ENCODE assay signal across 10 cellular contexts in genomic region chr2:224945134-224945533, GRCh38.
DNase-seq lines count a peak whose midpoint lies in the region; ATAC-seq and TF ChIP-seq lines count a peak whose summit lies in the region.
"Had no signal": no experiment of that assay in that cellular context is flagged by ENCODE, and none has a peak within 500 bp of the region (broad histone marks: within the 10 kb centered on the region; RNA-seq: fewer than 3 reads in every experiment).

No MANE protein-coding gene starts in this region.

- DNase-seq in left cardiac atrium: no peak
- no peak for DNase-seq in kidney tubule cell (ENCODE audit: low spot score)
- DNase-seq in iPS-NIHi11 (ENCODE audit: low spot score): no peak
- no peak for DNase-seq in NCI-H187 (lab: John Stamatoyannopoulos, UW)
- DNase-seq in uterus: no peak

- peak overlapping the region; percentile 82 to 94 (median 92) for H3K9ac ChIP-seq in BLaER1 treated with 17β-estradiol and CSF1 and Interleukin-3, amounts not matched to agents 10 nM and 100 nM
- peak overlapping the region; percentile 73 for H3K9ac ChIP-seq in OCI-LY1 (ENCODE audit: low read length)
- H3K9ac ChIP-seq: neural progenitor cell had no signal

- peaks cover 0 to 22% (median 12%) of the 10 kb centered on the region in 11 experiments; a peak in 11 of 22 replicates for H4K20me1 ChIP-seq in BLaER1 treated with 17β-estradiol and CSF1 and Interleukin-3, amounts not matched to agents 10 nM and 100 nM
- H4K20me1 ChIP-seq in OCI-LY1 (ENCODE audit: insufficient read depth, low read length): no peaks in the 10 kb centered on the region

- no peaks in the 10 kb centered on the region for H3K79me2 ChIP-seq in OCI-LY1 (ENCODE audit: insufficient read depth, low read length)

- H3K9me2 ChIP-seq in OCI-LY1 (ENCODE audit: low read depth, low read length): no peaks in the 10 kb centered on the region

- H2AFZ ChIP-seq in OCI-LY1 (ENCODE audit: low read length): no peak overlapping the region

- peaks cover 60 to 81% (median 74%) of the 10 kb centered on the region in 10 experiments for H3K4me1 ChIP-seq in BLaER1 treated with 17β-estradiol and CSF1 and Interleukin-3, amounts not matched to agents 10 nM and 100 nM
- H3K4me1 ChIP-seq in OCI-LY1 (ENCODE audit: insufficient read depth, low read length, severe bottlenecking) (peaks cover 56% of the 10 kb centered on the region), uterus (no peaks in the 10 kb centered on the region)

- H3K36me3 ChIP-seq in BLaER1 treated with 17β-estradiol and CSF1 and Interleukin-3, amounts not matched to agents 10 nM and 100 nM: peaks cover 0 to 8% (median 0%) of the 10 kb centered on the region in 11 experiments; a peak in 5 of 22 replicates
- no peaks in the 10 kb centered on the region for H3K36me3 ChIP-seq in OCI-LY1 (ENCODE audit: insufficient read depth, low read length)
- no peaks in the 10 kb centered on the region for H3K36me3 ChIP-seq in uterus
- H3K36me3 ChIP-seq: neural progenitor cell had no signal

- H3K9me3 ChIP-seq in BLaER1 treated with 17β-estradiol and CSF1 and Interleukin-3, amounts not matched to agents 10 nM and 100 nM (replicated peaks in 1 of 11): no peaks in the 10 kb centered on the region
- no peaks in the 10 kb centered on the region for H3K9me3 ChIP-seq in OCI-LY1 (ENCODE audit: low read length)
- no peaks in the 10 kb centered on the region for H3K9me3 ChIP-seq in uterus

- intact Hi-C loops in left cardiac atrium (cut with DNase I) (no loop called here), uterus (cut with DNase I; ENCODE audit: low total_unique reads) (no loop called here)

- TF ChIP-seq POLR2A in uterus (IDR thresholded peaks at IDR 0.05): no peak

- H3K27me3 ChIP-seq in BLaER1 treated with 17β-estradiol and CSF1 and Interleukin-3, amounts not matched to agents 10 nM and 100 nM: no peaks in the 10 kb centered on the region
- H3K27me3 ChIP-seq in OCI-LY1 (ENCODE audit: insufficient read depth, low read length) (no peaks in the 10 kb centered on the region), uterus (no peaks in the 10 kb centered on the region)
- H3K27me3 ChIP-seq: neural progenitor cell had no signal

- peak overlapping the region; percentile 54 to 83 (median 78) for H3K4me3 ChIP-seq in BLaER1 treated with 17β-estradiol and CSF1 and Interleukin-3, amounts not matched to agents 10 nM and 100 nM
- H3K4me3 ChIP-seq in OCI-LY1 (ENCODE audit: low read depth, low read length, poor library complexity, severe bottlenecking) (peak overlapping the region; percentile 64), uterus (no peak overlapping the region)
- H3K4me3 ChIP-seq: neural progenitor cell had no signal

- TF ChIP-seq CTCF in OCI-LY1 (IDR thresholded peaks at IDR 0.05; ENCODE audit: low read length): no peak
- no peak for TF ChIP-seq CTCF in uterus (IDR thresholded peaks at IDR 0.05)

- H3F3A ChIP-seq in OCI-LY1 (ENCODE audit: insufficient read depth, low read length): no peaks in the 10 kb centered on the region

- H3K27ac ChIP-seq in BLaER1 treated with 17β-estradiol and CSF1 and Interleukin-3, amounts not matched to agents 10 nM and 100 nM: peak overlapping the region; percentile 70 to 98 (median 95)
- H3K27ac ChIP-seq in OCI-LY1 (ENCODE audit: low read depth, low read length, poor library complexity, severe bottlenecking) (no peak overlapping the region), uterus (no peak overlapping the region)
- H3K27ac ChIP-seq: neural progenitor cell had no signal

- peak overlapping the region; percentile 77 to 99 (median 90) for H3K4me2 ChIP-seq in BLaER1 treated with 17β-estradiol and CSF1 and Interleukin-3, amounts not matched to agents 10 nM and 100 nM
- peak overlapping the region; percentile 77 for H3K4me2 ChIP-seq in OCI-LY1 (ENCODE audit: low read length)
- H3K4me2 ChIP-seq: neural progenitor cell had no signal

- peak; percentile 24 for ATAC-seq in GM18907 (IDR thresholded peaks at IDR 0.05; ENCODE audit: unreplicated experiment)
- ATAC-seq in left cardiac atrium: peak; percentile 74 to 79
- ATAC-seq: Panc1 had no signal

Comparison
In these comparisons a context has a peak if more than half of its experiments do, and no peak if none do; other contexts are left out.
1. H3K27ac ChIP-seq: peak in BLaER1 treated with 17β-estradiol and CSF1 and Interleukin-3, amounts not matched to agents 10 nM and 100 nM (11 of 11); none in OCI-LY1 (single experiment) and uterus (0 of 2).
2. H3K4me3 ChIP-seq: peak in BLaER1 treated with 17β-estradiol and CSF1 and Interleukin-3, amounts not matched to agents 10 nM and 100 nM (10 of 10) and OCI-LY1 (single experiment); none in uterus (0 of 2).